In genomic region chr3:108589081-108589997, GRCh38 we compare ENCODE assay signal across 1 cellular context.
TF ChIP-seq lines count a peak whose summit lies in the region.

CIP2A (minus strand) TSS chr3:108589438; CDS start chr3:108589375, 63 bp downstream.
DZIP3 (plus strand) TSS chr3:108589722; CDS start chr3:108605407, 15,685 bp downstream.

TF ChIP-seq in K562, 482 proteins besides CTCF, POLR2A, EP300 and RAD21 (continued from another document and continues in another):
- TF ChIP-seq CC2D1A (IDR thresholded peaks at IDR 0.05) = peak; percentile 64; the same call in 1 of the 2 replicates
- TF ChIP-seq ZNF318 (IDR thresholded peaks at IDR 0.05; ENCODE audit: borderline replicate concordance in 1 of 2, low read depth in 1 of 2) = no peak
- TF ChIP-seq ZBTB40 (IDR thresholded peaks at IDR 0.05) = peak; percentile 94
- TF ChIP-seq ZBTB40 (CRISPR knock-in tag; IDR thresholded peaks at IDR 0.05) = no peak
- no peak for TF ChIP-seq ZKSCAN8 (CRISPR knock-in tag; IDR thresholded peaks at IDR 0.05)
- TF ChIP-seq BRD9 (IDR thresholded peaks at IDR 0.05; ENCODE audit: low read depth, partially characterized antibody) = no peak
- TF ChIP-seq NCOA2 (IDR thresholded peaks at IDR 0.05; ENCODE audit: partially characterized antibody in 2 of 2) = peak in 1 of 2 experiments; percentile 20
- no peak for TF ChIP-seq ZNF717 (CRISPR knock-in tag; IDR thresholded peaks at IDR 0.05)
- TF ChIP-seq AFF4 (CRISPR knock-in tag; IDR thresholded peaks at IDR 0.05) = no peak; the same call in 1 of the 2 replicates
- no peak for TF ChIP-seq RFX1 (IDR thresholded peaks at IDR 0.05)
- no peak for TF ChIP-seq EHMT2 (IDR thresholded peaks at IDR 0.05)
- TF ChIP-seq PYGO2 (tag; IDR thresholded peaks at IDR 0.05) = no peak
- TF ChIP-seq TEAD2 (tag; IDR thresholded peaks at IDR 0.05) = no peak
- peak; percentile 95 for TF ChIP-seq RBFOX2 (IDR thresholded peaks at IDR 0.05; ENCODE audit: low read depth, low read length)
- TF ChIP-seq ELK3 (CRISPR knock-in tag; IDR thresholded peaks at IDR 0.05) = no peak
- TF ChIP-seq RBBP5 (IDR thresholded peaks at IDR 0.05; ENCODE audit: borderline replicate concordance, insufficient read depth, low read length, poor library complexity, severe bottlenecking) = peak; percentile 100
- no peak for TF ChIP-seq HDAC8 (tag; IDR thresholded peaks at IDR 0.05)
- TF ChIP-seq GTF2F1 (IDR thresholded peaks at IDR 0.05; ENCODE audit: low read depth, low read length) = no peak
- TF ChIP-seq VEZF1 (CRISPR knock-in tag; IDR thresholded peaks at IDR 0.05) = peak; percentile 85
- no peak for TF ChIP-seq ZFP36 (IDR thresholded peaks at IDR 0.05; ENCODE audit: low read depth, low read length, partially characterized antibody)
- TF ChIP-seq MXD1 (CRISPR knock-in tag; IDR thresholded peaks at IDR 0.05; ENCODE audit: borderline replicate concordance, poor library complexity, severe bottlenecking) = peak; percentile 58
- no peak for TF ChIP-seq E2F5 (CRISPR knock-in tag; IDR thresholded peaks at IDR 0.05)
- no peak for TF ChIP-seq DNMT1 (IDR thresholded peaks at IDR 0.05)
- TF ChIP-seq BCOR (IDR thresholded peaks at IDR 0.05) = no peak
- no peak for TF ChIP-seq THAP7 (CRISPR knock-in tag; IDR thresholded peaks at IDR 0.05)
- no peak for TF ChIP-seq KAT7 (CRISPR knock-in tag; IDR thresholded peaks at IDR 0.05; ENCODE audit: borderline replicate concordance)
- TF ChIP-seq EP400 (IDR thresholded peaks at IDR 0.05) = peak; percentile 85
